ENCODE assay signal across 1 cellular context in the genomic region with DNA sequence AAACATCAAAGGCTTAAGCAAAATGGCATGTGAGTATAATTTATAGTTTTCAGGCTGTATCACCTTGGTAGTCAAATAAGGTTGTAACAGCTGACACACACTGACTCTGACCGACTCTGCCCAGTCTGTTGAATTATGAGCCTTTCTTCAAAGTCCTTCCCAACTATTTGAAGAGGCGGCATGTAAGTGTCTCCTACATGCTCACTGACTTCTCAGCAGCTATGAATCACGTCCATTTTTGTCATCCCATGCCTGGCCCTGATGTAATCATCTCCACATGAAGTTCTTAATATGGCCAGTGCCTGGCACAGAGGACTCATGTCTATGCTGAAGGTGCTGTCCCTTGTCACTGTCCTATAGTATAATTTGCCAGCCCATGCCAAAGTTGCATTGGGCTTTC.
TF ChIP-seq lines count a peak whose summit lies in the region.

No MANE protein-coding gene starts in this region.

TF ChIP-seq in H1, 55 proteins besides CTCF, POLR2A, EP300 and RAD21 (continued from another document):
- TF ChIP-seq ATF3 (IDR thresholded peaks at IDR 0.05; ENCODE audit: insufficient read depth, low read depth, low read length) (no peak), POLR2AphosphoS5 (IDR thresholded peaks at IDR 0.05; ENCODE audit: low read depth, low read length) (no peak), TAF7 (optimal IDR thresholded peaks at IDR 0.05; ENCODE audit: borderline replicate concordance, low read depth, low read length) (no peak), CEBPB (IDR thresholded peaks at IDR 0.05; ENCODE audit: low read depth, low read length) (no peak), CBX8 (IDR thresholded peaks at IDR 0.05; ENCODE audit: borderline replicate concordance, low read depth, low read length) (no peak), FOSL1 (IDR thresholded peaks at IDR 0.05; ENCODE audit: insufficient read depth, low read depth, low read length) (no peak), TEAD4 (IDR thresholded peaks at IDR 0.05; ENCODE audit: low read depth, low read length) (no peak), BCL11A (IDR thresholded peaks at IDR 0.05; ENCODE audit: low read depth in 2 of 2, low read length in 2 of 2) (no peak), EGR1 (IDR thresholded peaks at IDR 0.05; ENCODE audit: borderline replicate concordance, low read depth, low read length) (no peak), NRF1 (IDR thresholded peaks at IDR 0.05; ENCODE audit: low read depth, low read length) (no peak)
